In genomic region chr5:132011561-132012384, GRCh38 we compare ENCODE assay signal across 7 cellular contexts. TPM values are rescaled to one million over a fixed set of nuclear protein-coding genes. Genes with fewer than 3 reads are reported as not detected.
DNase-seq lines count a peak whose midpoint lies in the region; ATAC-seq and TF ChIP-seq lines count a peak whose summit lies in the region.

TSS of gene ACSL6 (minus strand) at chr5:132011658. CDS start at chr5:132011553, 105 bp downstream.

- no peaks in the 10 kb centered on the region for H3K79me2 ChIP-seq in H9 (ENCODE audit: insufficient read depth, low read length)

- no peaks in the 10 kb centered on the region for H3K9me3 ChIP-seq in H9 (ENCODE audit: control insufficient read depth, low read depth, low read length)

- no peaks in the 10 kb centered on the region for H3K79me1 ChIP-seq in H9 (ENCODE audit: insufficient read depth, low read depth, low read length, poor library complexity, severe bottlenecking)

- H3K4me3 Mint-ChIP-seq in H9: peak within 1 kb of the TSS; percentile 68 to 94

- peak within 1 kb of the TSS; percentile 74 for H3K4me2 ChIP-seq in H9 (ENCODE audit: insufficient read depth, insufficient read length, low read length)

- H4K8ac ChIP-seq in H9 (replicated peaks; ENCODE audit: insufficient read length, low read depth, low read length): no peak within 1 kb of the TSS

- no peak within 1 kb of the TSS for H2AK5ac ChIP-seq in H9 (ENCODE audit: insufficient read length, low read length)

- peaks cover 3% of the 10 kb centered on the region; the same call in 1 of the 2 replicates for H3K27me3 ChIP-seq in H9 (ENCODE audit: insufficient read depth, low read length)
- H3K27me3 ChIP-seq in layer of hippocampus (ENCODE audit: control insufficient read depth, insufficient read depth, low read length): no peaks in the 10 kb centered on the region

- H3K27ac Mint-ChIP-seq in H9: no peak within 1 kb of the TSS

- TF ChIP-seq CTCF in H9 (conservative IDR thresholded peaks at IDR 0.05) (no peak), VCaP (conservative IDR thresholded peaks at IDR 0.05) (no peak; the same call in 1 of the 2 replicates)

- no peak within 1 kb of the TSS for H3T11ph ChIP-seq in H9 (ENCODE audit: low read length)

- DNase-seq in H9 (peak; percentile 43), cerebellar cortex (ENCODE audit: low spot score) (peak; percentile 56), GOT3 (lab: John Stamatoyannopoulos, UW) (no peak)
- peak; percentile 60 for DNase-seq in stimulated activated CD8-positive, alpha-beta memory T cell treated with anti-CD3 and anti-CD28 coated beads, Interleukin-4, amount 100 ng/mL, for 48 hours

- H3K27ac ChIP-seq in H9 (ENCODE audit: insufficient read length, low read depth, low read length) (no peak within 1 kb of the TSS), VCaP (peak within 1 kb of the TSS; percentile 55; the same call in 1 of the 2 replicates), layer of hippocampus (ENCODE audit: low read depth, low read length) (peak within 1 kb of the TSS; percentile 52)

- no peak within 1 kb of the TSS for H3K4ac ChIP-seq in H9 (ENCODE audit: low read depth, low read length)

- no peak within 1 kb of the TSS for H3K14ac ChIP-seq in H9 (ENCODE audit: insufficient read depth, low read length)

- H3K56ac ChIP-seq in H9 (ENCODE audit: insufficient read length, low read depth, low read length): no peak within 1 kb of the TSS

- no peak within 1 kb of the TSS for H2BK120ac ChIP-seq in H9 (ENCODE audit: low read depth, low read length, poor library complexity, severe bottlenecking)

- H4K20me1 ChIP-seq in H9 (ENCODE audit: control insufficient read depth, insufficient read depth, insufficient read length): no peaks in the 10 kb centered on the region

- H3K36me3 Mint-ChIP-seq in H9 (ENCODE audit: insufficient read depth in 1 of 3, low read depth in 3 of 3): no peaks in the 10 kb centered on the region; a peak in 1 of 7 replicates

- no peak within 1 kb of the TSS for H3K9ac ChIP-seq in H9 (ENCODE audit: extremely low read depth, insufficient read length, low read length)

- H3K9me3 Mint-ChIP-seq in H9: no peaks in the 10 kb centered on the region; a peak in 1 of 5 replicates

- no peak within 1 kb of the TSS for H4K5ac ChIP-seq in H9 (ENCODE audit: insufficient read length, low read depth, low read length)

- H2BK5ac ChIP-seq in H9 (ENCODE audit: insufficient read length, low read length): no peak within 1 kb of the TSS

- peaks cover 12 to 16% of the 10 kb centered on the region in 2 experiments for H3K4me1 Mint-ChIP-seq in H9

- H3K23ac ChIP-seq in H9 (ENCODE audit: insufficient read length, low read depth, low read length): no peak within 1 kb of the TSS

- H2AFZ ChIP-seq in H9 (ENCODE audit: low read length): no peak within 1 kb of the TSS

- H3K23me2 ChIP-seq in H9 (ENCODE audit: insufficient read length, low read depth, low read length, poor library complexity, severe bottlenecking): peaks cover 7% of the 10 kb centered on the region

- WGBS in H9 (ENCODE audit: extremely low coverage, insufficient read length, low lambda C conversion rate): no CpG with 5 or more reads among the region's 72 CpGs

- no peak within 1 kb of the TSS for H2BK20ac ChIP-seq in H9 (ENCODE audit: low read depth, low read length, poor library complexity, severe bottlenecking)

- no peak within 1 kb of the TSS for H2BK12ac ChIP-seq in H9 (ENCODE audit: insufficient read length, low read depth, low read length)

- H3K18ac ChIP-seq in H9 (ENCODE audit: insufficient read length, low read depth, low read length): no peak within 1 kb of the TSS

- peaks cover 42% of the 10 kb centered on the region for H3K27me3 Mint-ChIP-seq in H9 (ENCODE audit: low read depth)

- H3K4me1 ChIP-seq in H9 (ENCODE audit: insufficient read depth, low read length): peaks cover 4% of the 10 kb centered on the region; the same call in 1 of the 2 replicates

- ATAC-seq in GM21825 (IDR thresholded peaks at IDR 0.05; ENCODE audit: unreplicated experiment): no peak

- no peak within 1 kb of the TSS for H4K91ac ChIP-seq in H9 (ENCODE audit: insufficient read length, low read depth, low read length)

- H2BK15ac ChIP-seq in H9 (ENCODE audit: low read depth, low read length): no peak within 1 kb of the TSS

RNA-seq across cellular contexts. Expression of gene ACSL6, which starts in this region (rescaled TPM):
- 1.3 and 1.6 TPM in 2 replicates for total RNA-seq in H9 (2021)
